ENCODE assay signal across 18 cellular contexts in genomic region chr5:79746645-79747044, GRCh38. TPM values are rescaled to one million over a fixed set of nuclear protein-coding genes. Genes with fewer than 3 reads are reported as not detected.
"Had no signal": no experiment of that assay in that cellular context is flagged by ENCODE, and none has a peak within 500 bp of the region (broad histone marks: within the 10 kb centered on the region; RNA-seq: fewer than 3 reads in every experiment).

No MANE protein-coding gene starts in this region.

- H3K36me3 ChIP-seq: colonic mucosa had no signal

- H3K9me3 ChIP-seq: body of pancreas, colonic mucosa had no signal

- H3K9ac ChIP-seq: parathyroid adenoma had no signal

- H3K4me3 ChIP-seq: body of pancreas, colonic mucosa had no signal

- H3K27ac ChIP-seq: body of pancreas, colonic mucosa, parathyroid adenoma had no signal

- ATAC-seq: activated CD8-positive, alpha-beta T cell treated with anti-CD3 and anti-CD28 coated beads for 36 hours; activated T-helper 17 cell treated with anti-CD3 and anti-CD28 coated beads, Interleukin-2, amount 50 U/mL, for 72 hours; body of pancreas; naive thymus-derived CD8-positive, alpha-beta T cell had no signal

- DNase-seq: activated CD4-positive, alpha-beta T cell treated with anti-CD3 and anti-CD28 coated beads for 48 hours; activated CD4-positive, CD25-positive, alpha-beta regulatory T cell; activated CD8-positive, alpha-beta T cell treated with anti-CD3 and anti-CD28 coated beads for 36 hours; activated naive CD4-positive, alpha-beta T cell treated with Interleukin-2 at 50 U/mL for 16 hours; activated naive CD8-positive, alpha-beta T cell treated with anti-CD3 and anti-CD28 coated beads, Interleukin-2, amount 10 ng/mL, durations not matched to agents 7 days and 5 days; activated T-cell treated with anti-CD3 and anti-CD28 coated beads, Interleukin-2, amount 50 U/mL, for 1 hour; body of pancreas; colonic mucosa; immature natural killer cell; kidney glomerular epithelial cell; mesenchymal stem cell; naive thymus-derived CD8-positive, alpha-beta T cell; stimulated activated CD4-positive, alpha-beta T cell treated with anti-CD3 and anti-CD28 coated beads, Interleukin-12 subunit alpha, Interleukin-12 subunit beta, amount 100 ng/mL, for 4 hours; stimulated activated CD4-positive, alpha-beta T cell treated with anti-CD3 and anti-CD28 coated beads, Interleukin-1b, Interleukin-23, amount 100 ng/mL, for 48 hours; stimulated activated CD8-positive, alpha-beta memory T cell treated with anti-CD3 and anti-CD28 coated beads, Interleukin-4, amount 100 ng/mL, for 48 hours; stimulated activated naive CD4-positive, alpha-beta T cell had no signal

- H2AFZ ChIP-seq: parathyroid adenoma had no signal

- H3K4me1 ChIP-seq: body of pancreas, colonic mucosa, parathyroid adenoma had no signal

- H3K79me2 ChIP-seq: parathyroid adenoma had no signal

- H3K27me3 ChIP-seq: body of pancreas, colonic mucosa had no signal

RNA-seq across cellular contexts. Expression of gene CMYA5, which starts 57.0 kb away (rescaled TPM):
- polyA plus RNA-seq: immature natural killer cell had no signal
